8 cellular contexts compared by ENCODE assay signal in the genomic region with DNA sequence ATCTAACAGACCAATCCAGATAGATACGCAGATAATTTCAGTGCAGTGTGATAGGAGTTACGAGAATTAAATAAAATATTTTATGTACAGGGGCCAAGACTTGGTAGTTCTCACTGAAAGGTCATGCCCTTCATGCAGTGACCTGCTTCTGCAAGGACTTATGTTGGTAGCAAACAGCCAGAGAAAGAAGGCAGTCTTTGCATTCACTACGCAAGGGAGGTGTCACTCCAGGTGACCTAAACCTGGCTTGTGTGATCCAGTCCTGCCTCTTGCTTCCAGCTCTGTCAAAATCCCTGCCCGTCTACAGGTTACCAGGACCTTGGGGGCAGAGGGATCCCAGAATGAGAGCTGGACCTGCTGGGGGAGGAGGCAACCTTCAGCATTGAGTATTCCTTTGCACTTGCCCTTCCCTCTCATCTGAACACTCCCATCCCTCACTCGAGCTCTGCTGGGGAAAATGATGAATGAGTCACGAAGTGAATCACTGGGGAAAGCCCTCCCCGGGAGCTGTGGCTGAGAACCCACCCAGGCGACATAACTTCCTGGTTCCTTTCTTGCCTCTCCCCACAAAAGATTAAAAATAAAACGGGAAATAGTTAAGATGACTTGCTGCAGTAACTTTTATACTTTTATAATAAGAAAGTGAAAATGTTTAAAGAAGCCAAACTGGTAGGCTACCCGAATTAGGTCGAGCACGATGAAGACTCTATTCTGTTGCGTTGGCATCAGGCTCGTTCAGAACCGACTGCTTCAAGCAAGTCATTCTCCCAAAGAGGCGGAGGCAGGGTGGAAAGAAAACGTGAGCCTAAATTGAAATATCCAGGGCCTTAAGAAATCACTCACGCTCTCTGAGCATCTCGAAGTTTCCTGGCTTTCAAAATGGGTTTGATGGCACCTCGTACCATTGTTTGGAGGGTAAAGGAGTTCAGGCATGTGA.
DNase-seq lines count a peak whose midpoint lies in the region; ATAC-seq and TF ChIP-seq lines count a peak whose summit lies in the region.

No MANE protein-coding gene starts in this region.

- peak; percentile 94 for ATAC-seq in activated naive CD8-positive, alpha-beta T cell treated with anti-CD3 and anti-CD28 coated beads, Interleukin-2, amount 50 U/mL, for 24 hours

- no peaks in the 10 kb centered on the region for H3K9me3 Mint-ChIP-seq in activated naive CD8-positive, alpha-beta T cell treated with anti-CD3 and anti-CD28 coated beads, Interleukin-2, amount 50 U/mL, for 24 hours
- peaks cover 1% of the 10 kb centered on the region for H3K9me3 Mint-ChIP-seq in mesothelial cell of epicardium

- no peak for TF ChIP-seq CTCF in BJ (IDR thresholded peaks at IDR 0.05; ENCODE audit: insufficient read depth, low read depth, low read length)
- TF ChIP-seq CTCF in mesothelial cell of epicardium (IDR thresholded peaks at IDR 0.05; ENCODE audit: unreplicated experiment), result no peak

- no peaks in the 10 kb centered on the region for H3K36me3 ChIP-seq in BJ (ENCODE audit: control insufficient read depth, insufficient read depth, low read length)

- H3K27me3 Mint-ChIP-seq in activated naive CD8-positive, alpha-beta T cell treated with anti-CD3 and anti-CD28 coated beads, Interleukin-2, amount 50 U/mL, for 24 hours, result no peaks in the 10 kb centered on the region
- H3K27me3 Mint-ChIP-seq in mesothelial cell of epicardium (ENCODE audit: low read depth), result peaks cover 37% of the 10 kb centered on the region

- H3K27ac Mint-ChIP-seq in activated naive CD8-positive, alpha-beta T cell treated with anti-CD3 and anti-CD28 coated beads, Interleukin-2, amount 50 U/mL, for 24 hours, result peak overlapping the region; percentile 87
- H3K27ac Mint-ChIP-seq in mesothelial cell of epicardium, result no peak overlapping the region

- no peak overlapping the region for H3K4me3 ChIP-seq in BJ (ENCODE audit: low read depth, low read length)

- DNase-seq in BJ (ENCODE audit: low read depth), result peak; percentile 36
- DNase-seq in HCEC 1CT, result peak; percentile 71
- DNase-seq in RKO (ENCODE audit: low spot score), result peak; percentile 37
- DNase-seq in activated naive CD8-positive, alpha-beta T cell treated with anti-CD3 and anti-CD28 coated beads, Interleukin-2, amount 50 U/mL, for 24 hours, result peak; percentile 62
- DNase-seq in kidney tubule cell (ENCODE audit: low spot score), result peak; percentile 94
- peak; percentile 21 for DNase-seq in stimulated activated CD8-positive, alpha-beta memory T cell treated with anti-CD3 and anti-CD28 coated beads, Interleukin-4, amount 100 ng/mL, for 24 hours (ENCODE audit: low read depth)
- no peak for DNase-seq in mesothelial cell of epicardium (ENCODE audit: low spot score in 2 of 2, unreplicated experiment in 2 of 2)
- no peak for DNase-seq in cerebellar cortex (ENCODE audit: low spot score)

- CTCF ChIA-PET in BJ (lab: Yijun Ruan, JAX), result interaction anchor here (0.9 to 3.3 kb wide), 3 partner anchors 9 to 217 kb away, joined by 3 to 17 read pairs (median 4); no protein-coding TSS in a partner anchor

- peak overlapping the region; percentile 68 for H3K4me3 Mint-ChIP-seq in activated naive CD8-positive, alpha-beta T cell treated with anti-CD3 and anti-CD28 coated beads, Interleukin-2, amount 50 U/mL, for 24 hours
- H3K4me3 Mint-ChIP-seq in mesothelial cell of epicardium, result no peak overlapping the region

- POLR2A ChIA-PET in BJ (lab: Charles Lee), result no interaction called here

- no peaks in the 10 kb centered on the region for H3K27me3 ChIP-seq in BJ (ENCODE audit: control insufficient read depth, insufficient read depth, low read length)

- peaks cover 44% of the 10 kb centered on the region for H3K4me1 Mint-ChIP-seq in activated naive CD8-positive, alpha-beta T cell treated with anti-CD3 and anti-CD28 coated beads, Interleukin-2, amount 50 U/mL, for 24 hours
- no peaks in the 10 kb centered on the region for H3K4me1 Mint-ChIP-seq in mesothelial cell of epicardium

- H3K36me3 Mint-ChIP-seq in activated naive CD8-positive, alpha-beta T cell treated with anti-CD3 and anti-CD28 coated beads, Interleukin-2, amount 50 U/mL, for 24 hours (ENCODE audit: low read depth), result peaks cover 1% of the 10 kb centered on the region
- H3K36me3 Mint-ChIP-seq in mesothelial cell of epicardium, result no peaks in the 10 kb centered on the region

Comparison
In these comparisons a context has a peak if more than half of its experiments do, and no peak if none do; other contexts are left out.
1. DNase-seq: peak in BJ (single experiment), HCEC 1CT (single experiment), RKO (single experiment), activated naive CD8-positive, alpha-beta T cell treated with anti-CD3 and anti-CD28 coated beads, Interleukin-2, amount 50 U/mL, for 24 hours (single experiment), kidney tubule cell (single experiment) and stimulated activated CD8-positive, alpha-beta memory T cell treated with anti-CD3 and anti-CD28 coated beads, Interleukin-4, amount 100 ng/mL, for 24 hours (single experiment); none in mesothelial cell of epicardium (0 of 2) and cerebellar cortex (single experiment).